Comparison of ENCODE assay signal across 27 cellular contexts in genomic region chr4:103478210-103478609, GRCh38.
"Had no signal": no experiment of that assay in that cellular context is flagged by ENCODE, and none has a peak within 500 bp of the region (broad histone marks: within the 10 kb centered on the region; RNA-seq: fewer than 3 reads in every experiment).

No MANE protein-coding gene starts in this region.

- H3K27ac ChIP-seq: left ventricle myocardium inferior, neural progenitor cell, neutrophil, ovary, prostate gland, skin epidermis, suprapubic skin, thoracic aorta, tibial artery, upper lobe of right lung had no signal

- H3K9me3 ChIP-seq: neutrophil, ovary, prostate gland, suprapubic skin, thoracic aorta, tibial artery, upper lobe of right lung had no signal

- H3K27me3 Mint-ChIP-seq: stimulated activated naive B cell treated with anti-CD40 and anti-IgM and Interleukin-4, amounts not matched to agents 10 μg/mL and 1 μg/mL and 100 μg/mL, for 72 hours; stimulated activated naive CD8-positive, alpha-beta T cell treated with anti-CD3 and anti-CD28 coated beads, Interleukin-15, Interleukin-2, amounts not matched to agents 100 ng/mL and 50 ng/mL, for 24 hours had no signal

- H3K36me3 ChIP-seq: left ventricle myocardium inferior, neural progenitor cell, neutrophil, ovary, prostate gland, suprapubic skin, thoracic aorta, tibial artery, upper lobe of right lung had no signal

- H3K27me3 ChIP-seq: neural progenitor cell, neutrophil, ovary, suprapubic skin, tibial artery, upper lobe of right lung had no signal

- DNase-seq: hypothalamus; immature natural killer cell; kidney; left ventricle myocardium inferior; midbrain; naive thymus-derived CD8-positive, alpha-beta T cell; ovary; retina; right cardiac atrium; stimulated activated CD4-positive, alpha-beta T cell treated with anti-CD3 and anti-CD28 coated beads, Interleukin-12 subunit alpha, Interleukin-12 subunit beta, amount 100 ng/mL, for 4 hours; stimulated activated CD4-positive, alpha-beta T cell treated with anti-CD3 and anti-CD28 coated beads, Interleukin-15, amount 100 ng/mL, for 24 hours; stimulated activated CD4-positive, alpha-beta T cell treated with anti-CD3 and anti-CD28 coated beads, Interleukin-2, amount 100 ng/mL, for 24 hours; stimulated activated CD4-positive, alpha-beta T cell treated with anti-CD3 and anti-CD28 coated beads, Interleukin-4, amount 100 ng/mL, for 1 hour; stimulated activated naive B cell treated with anti-CD40 and anti-IgM and Interleukin-4, amounts not matched to agents 10 μg/mL and 1 μg/mL and 100 μg/mL, for 72 hours; tibial artery; trophoblast cell; upper lobe of right lung had no signal

- H3K36me3 Mint-ChIP-seq: immature natural killer cell; naive thymus-derived CD8-positive, alpha-beta T cell; neural progenitor cell; stimulated activated naive B cell treated with anti-CD40 and anti-IgM and Interleukin-4, amounts not matched to agents 10 μg/mL and 1 μg/mL and 100 μg/mL, for 72 hours had no signal

- H3K9me3 Mint-ChIP-seq: immature natural killer cell; nephron; neural progenitor cell; stimulated activated naive B cell treated with anti-CD40 and anti-IgM and Interleukin-4, amounts not matched to agents 10 μg/mL and 1 μg/mL and 100 μg/mL, for 72 hours; stimulated activated naive CD8-positive, alpha-beta T cell treated with anti-CD3 and anti-CD28 coated beads, Interleukin-15, Interleukin-2, amounts not matched to agents 100 ng/mL and 50 ng/mL, for 24 hours had no signal

- ATAC-seq: naive thymus-derived CD8-positive, alpha-beta T cell; right cardiac atrium; sciatic nerve; stimulated activated naive B cell treated with anti-CD40 and anti-IgM and Interleukin-4, amounts not matched to agents 10 μg/mL and 1 μg/mL and 100 μg/mL, for 72 hours; upper lobe of right lung had no signal

- H3K4me2 ChIP-seq: neural progenitor cell had no signal

- H3K27ac Mint-ChIP-seq: immature natural killer cell; naive thymus-derived CD8-positive, alpha-beta T cell; nephron; neural progenitor cell; stimulated activated naive B cell treated with anti-CD40 and anti-IgM and Interleukin-4, amounts not matched to agents 10 μg/mL and 1 μg/mL and 100 μg/mL, for 72 hours; stimulated activated naive CD8-positive, alpha-beta T cell treated with anti-CD3 and anti-CD28 coated beads, Interleukin-15, Interleukin-2, amounts not matched to agents 100 ng/mL and 50 ng/mL, for 24 hours had no signal

- H3K9ac ChIP-seq: neural progenitor cell had no signal

- H3K4me3 ChIP-seq: left ventricle myocardium inferior, lung, neural progenitor cell, ovary, prostate gland, skin epidermis, suprapubic skin, thoracic aorta, tibial artery, upper lobe of right lung had no signal

- H3K4me1 Mint-ChIP-seq: immature natural killer cell; naive thymus-derived CD8-positive, alpha-beta T cell; nephron; neural progenitor cell; stimulated activated naive B cell treated with anti-CD40 and anti-IgM and Interleukin-4, amounts not matched to agents 10 μg/mL and 1 μg/mL and 100 μg/mL, for 72 hours had no signal

- H2AFZ ChIP-seq: neural progenitor cell had no signal

- H3K4me1 ChIP-seq: left ventricle myocardium inferior, neural progenitor cell, prostate gland, suprapubic skin, tibial artery, upper lobe of right lung had no signal

- H3K4me3 Mint-ChIP-seq: immature natural killer cell; naive thymus-derived CD8-positive, alpha-beta T cell; nephron; neural progenitor cell; stimulated activated naive B cell treated with anti-CD40 and anti-IgM and Interleukin-4, amounts not matched to agents 10 μg/mL and 1 μg/mL and 100 μg/mL, for 72 hours; stimulated activated naive CD8-positive, alpha-beta T cell treated with anti-CD3 and anti-CD28 coated beads, Interleukin-15, Interleukin-2, amounts not matched to agents 100 ng/mL and 50 ng/mL, for 24 hours had no signal
